1 cellular context compared by ENCODE assay signal in genomic region chr17:78128616-78129384, GRCh38.
TF ChIP-seq lines count a peak whose summit lies in the region.

TSS of gene TMC6 (minus strand) at chr17:78128755. CDS start at chr17:78126832, 1,923 bp downstream.

TF ChIP-seq in HEK293, 187 proteins besides CTCF, POLR2A, EP300 and RAD21 (continued from another document and continues in another):
- TF ChIP-seq ZNF776 (tag by site-specific recombination; IDR thresholded peaks at IDR 0.05; ENCODE audit: borderline replicate concordance): no peak
- TF ChIP-seq ZBTB20 (tag by site-specific recombination; IDR thresholded peaks at IDR 0.05): no peak
- TF ChIP-seq MYNN (tag by site-specific recombination; IDR thresholded peaks at IDR 0.05; ENCODE audit: borderline replicate concordance): no peak
- no peak for TF ChIP-seq RBAK (tag by site-specific recombination; IDR thresholded peaks at IDR 0.05)
- no peak for TF ChIP-seq PBX3 (CRISPR knock-in tag; IDR thresholded peaks at IDR 0.05)
- no peak; the same call in none of the 2 replicates for TF ChIP-seq SP2 (tag by site-specific recombination; IDR thresholded peaks at IDR 0.05)
- TF ChIP-seq ZXDB (tag by site-specific recombination; IDR thresholded peaks at IDR 0.05): no peak
- TF ChIP-seq ZNF792 (tag by site-specific recombination; IDR thresholded peaks at IDR 0.05): no peak
- no peak for TF ChIP-seq TSHZ1 (tag by site-specific recombination; IDR thresholded peaks at IDR 0.05; ENCODE audit: borderline replicate concordance)
- TF ChIP-seq KLF9 (tag by site-specific recombination; IDR thresholded peaks at IDR 0.05; ENCODE audit: low read depth): peak; percentile 34; the same call in 1 of the 2 replicates
- peak; percentile 93 for TF ChIP-seq ZBTB48 (tag by site-specific recombination; IDR thresholded peaks at IDR 0.05)
- TF ChIP-seq ZNF555 (tag by site-specific recombination; conservative IDR thresholded peaks at IDR 0.05): no peak
- TF ChIP-seq ZNF366 (tag by site-specific recombination; conservative IDR thresholded peaks at IDR 0.05): peak; percentile 70
- no peak for TF ChIP-seq ZNF280C (tag by site-specific recombination; IDR thresholded peaks at IDR 0.05)
- no peak for TF ChIP-seq ZNF488 (tag by site-specific recombination; IDR thresholded peaks at IDR 0.05)
- 0 out of 2 replicates have a peak, but pooled peaks have one; percentile 68 for TF ChIP-seq KLF10 (tag by site-specific recombination; IDR thresholded peaks at IDR 0.05)
- TF ChIP-seq ZNF658 (tag by site-specific recombination; IDR thresholded peaks at IDR 0.05): no peak
- no peak for TF ChIP-seq ZNF701 (tag by site-specific recombination; IDR thresholded peaks at IDR 0.05)
- peak; percentile 81; the same call in 1 of the 2 replicates for TF ChIP-seq ZNF24 (tag by site-specific recombination; IDR thresholded peaks at IDR 0.05)
- peak; percentile 75 for TF ChIP-seq ZNF394 (tag by site-specific recombination; IDR thresholded peaks at IDR 0.05; ENCODE audit: borderline replicate concordance)
- TF ChIP-seq ZFP41 (tag by site-specific recombination; IDR thresholded peaks at IDR 0.05; ENCODE audit: borderline replicate concordance): no peak
- no peak for TF ChIP-seq ZNF548 (tag by site-specific recombination; IDR thresholded peaks at IDR 0.05)
- peak; percentile 46; the same call in 1 of the 2 replicates for TF ChIP-seq KLF17 (tag by site-specific recombination; IDR thresholded peaks at IDR 0.05)
- TF ChIP-seq ZBTB7A (tag by site-specific recombination; IDR thresholded peaks at IDR 0.05; ENCODE audit: low read depth): no peak; the same call in 1 of the 2 replicates
- no peak for TF ChIP-seq OVOL3 (tag by site-specific recombination; IDR thresholded peaks at IDR 0.05)
- no peak for TF ChIP-seq ZNF777 (tag by site-specific recombination; IDR thresholded peaks at IDR 0.05; ENCODE audit: borderline replicate concordance)
- TF ChIP-seq ZNF174 (tag by site-specific recombination; IDR thresholded peaks at IDR 0.05): no peak
- no peak for TF ChIP-seq PRDM4 (tag by site-specific recombination; IDR thresholded peaks at IDR 0.05)
- TF ChIP-seq ZNF214 (tag by site-specific recombination; IDR thresholded peaks at IDR 0.05; ENCODE audit: borderline replicate concordance): no peak
- no peak for TF ChIP-seq ZNF791 (tag by site-specific recombination; IDR thresholded peaks at IDR 0.05)
- peak; percentile 43; the same call in 1 of the 2 replicates for TF ChIP-seq ZNF76 (tag by site-specific recombination; IDR thresholded peaks at IDR 0.05; ENCODE audit: borderline replicate concordance, low read depth)
- TF ChIP-seq ZNF48 (tag by site-specific recombination; IDR thresholded peaks at IDR 0.05): no peak
- no peak for TF ChIP-seq ZNF585B (tag by site-specific recombination; IDR thresholded peaks at IDR 0.05)
- TF ChIP-seq ZNF169 (tag by site-specific recombination; IDR thresholded peaks at IDR 0.05): no peak
- no peak for TF ChIP-seq ZNF433 (tag by site-specific recombination; IDR thresholded peaks at IDR 0.05; ENCODE audit: low read depth)
- no peak for TF ChIP-seq OSR2 (tag by site-specific recombination; IDR thresholded peaks at IDR 0.05)
- no peak for TF ChIP-seq FEZF1 (tag by site-specific recombination; IDR thresholded peaks at IDR 0.05)
- no peak for TF ChIP-seq ZBTB44 (tag by site-specific recombination; IDR thresholded peaks at IDR 0.05)
- TF ChIP-seq REST (tag by site-specific recombination; IDR thresholded peaks at IDR 0.05): no peak
- TF ChIP-seq ZNF398 (tag by site-specific recombination; IDR thresholded peaks at IDR 0.05): peak; percentile 89
